ENCODE assay signal across 2 cellular contexts in genomic region chr3:9422712-9423424, GRCh38.
TF ChIP-seq lines count a peak whose summit lies in the region.

No MANE protein-coding gene starts in this region.

TF ChIP-seq in SK-N-SH, 30 proteins besides CTCF, POLR2A, EP300 and RAD21 (continues in another document):
- TF ChIP-seq EZH2phosphoT487 (IDR thresholded peaks at IDR 0.05; ENCODE audit: borderline replicate concordance, low read depth) (no peak), MAX (IDR thresholded peaks at IDR 0.05; ENCODE audit: low read depth) (peak; percentile 73; the same call in 1 of the 2 replicates), GABPA (IDR thresholded peaks at IDR 0.05; ENCODE audit: low read depth) (no peak), NFIC (IDR thresholded peaks at IDR 0.05; ENCODE audit: borderline replicate concordance) (peak; percentile 95), MXI1 (IDR thresholded peaks at IDR 0.05; ENCODE audit: low read depth, low read length) (peak; percentile 71; the same call in 1 of the 2 replicates), POLR2AphosphoS5 (IDR thresholded peaks at IDR 0.05; ENCODE audit: low read depth, low read length) (peak; percentile 54), PBX3 (IDR thresholded peaks at IDR 0.05) (peak; percentile 68), USF1 (IDR thresholded peaks at IDR 0.05; ENCODE audit: borderline replicate concordance, low read depth) (no peak), RXRA (IDR thresholded peaks at IDR 0.05; ENCODE audit: borderline replicate concordance, low read depth) (no peak), RCOR1 (IDR thresholded peaks at IDR 0.05; ENCODE audit: low read length) (peak; percentile 58), SMC3 (IDR thresholded peaks at IDR 0.05; ENCODE audit: low read depth, low read length) (peak; percentile 42), YY1 (IDR thresholded peaks at IDR 0.05; ENCODE audit: low read depth) (no peak; the same call in 1 of the 2 replicates), IRF3 (IDR thresholded peaks at IDR 0.05; ENCODE audit: low read depth, low read length) (no peak), FOXJ3 (CRISPR knock-in tag; IDR thresholded peaks at IDR 0.05) (peak; percentile 85), FOXM1 (IDR thresholded peaks at IDR 0.05; ENCODE audit: low read depth) (no peak), GATA2 (CRISPR knock-in tag; IDR thresholded peaks at IDR 0.05) (peak; percentile 61), USF2 (IDR thresholded peaks at IDR 0.05; ENCODE audit: borderline replicate concordance, low read depth, low read length) (no peak), ELF1 (IDR thresholded peaks at IDR 0.05) (0 out of 2 replicates have a peak, but pooled peaks have one; percentile 15), SIN3A (IDR thresholded peaks at IDR 0.05; ENCODE audit: borderline replicate concordance, low read depth, low read length) (peak; percentile 72; the same call in 1 of the 2 replicates), TCF12 (IDR thresholded peaks at IDR 0.05) (peak; percentile 86), MEF2A (IDR thresholded peaks at IDR 0.05; ENCODE audit: borderline replicate concordance, low read depth) (no peak), JUND (IDR thresholded peaks at IDR 0.05) (peak; percentile 67), RFX5 (IDR thresholded peaks at IDR 0.05; ENCODE audit: low read length) (no peak), TEAD4 (IDR thresholded peaks at IDR 0.05; ENCODE audit: borderline replicate concordance, insufficient read depth) (0 out of 2 replicates have a peak, but pooled peaks have one; percentile 29), ZBTB33 (IDR thresholded peaks at IDR 0.05; ENCODE audit: borderline replicate concordance, low read depth) (0 out of 2 replicates have a peak, but pooled peaks have one; percentile 8), TAF1 (IDR thresholded peaks at IDR 0.05; ENCODE audit: borderline replicate concordance, low read depth, low read length) (peak; percentile 20; the same call in 1 of the 2 replicates), FOSL2 (IDR thresholded peaks at IDR 0.05; ENCODE audit: borderline replicate concordance, low read depth) (peak; percentile 36; the same call in 1 of the 2 replicates), NRF1 (IDR thresholded peaks at IDR 0.05; ENCODE audit: low read depth, low read length) (no peak), CHD2 (IDR thresholded peaks at IDR 0.05; ENCODE audit: low read length, partially characterized antibody) (peak; percentile 59)

TF ChIP-seq in HepG2, 621 proteins besides CTCF, POLR2A, EP300 and RAD21 (continues in another document):
- TF ChIP-seq ZXDC (CRISPR knock-in tag; IDR thresholded peaks at IDR 0.05): no peak
- TF ChIP-seq E2F2 (CRISPR knock-in tag; IDR thresholded peaks at IDR 0.05; ENCODE audit: borderline replicate concordance): no peak
- peak; percentile 75 for TF ChIP-seq GABPB1 (CRISPR knock-in tag; IDR thresholded peaks at IDR 0.05)
- peak; percentile 70; the same call in 1 of the 2 replicates for TF ChIP-seq MYPOP (CRISPR knock-in tag; IDR thresholded peaks at IDR 0.05)
- no peak for TF ChIP-seq LBX2 (CRISPR knock-in tag; IDR thresholded peaks at IDR 0.05; ENCODE audit: borderline replicate concordance)
- TF ChIP-seq MEF2D (CRISPR knock-in tag; IDR thresholded peaks at IDR 0.05): peak; percentile 41; the same call in 1 of the 2 replicates
- TF ChIP-seq SIX1 (CRISPR knock-in tag; IDR thresholded peaks at IDR 0.05; ENCODE audit: borderline replicate concordance): 0 out of 2 replicates have a peak, but pooled peaks have one; percentile 35
- TF ChIP-seq ZNF501 (CRISPR knock-in tag; IDR thresholded peaks at IDR 0.05): no peak
- no peak for TF ChIP-seq ZNF276 (CRISPR knock-in tag; IDR thresholded peaks at IDR 0.05; ENCODE audit: low read depth)
- no peak for TF ChIP-seq HIVEP1 (CRISPR knock-in tag; IDR thresholded peaks at IDR 0.05)
- peak; percentile 92 for TF ChIP-seq ZNF331 (CRISPR knock-in tag; IDR thresholded peaks at IDR 0.05)
- TF ChIP-seq ZNF883 (CRISPR knock-in tag; IDR thresholded peaks at IDR 0.05; ENCODE audit: not compliant biosample characterization): no peak
- no peak for TF ChIP-seq ZNF235 (CRISPR knock-in tag; IDR thresholded peaks at IDR 0.05; ENCODE audit: borderline replicate concordance)
- no peak for TF ChIP-seq RNF219 (CRISPR knock-in tag; IDR thresholded peaks at IDR 0.05)
- TF ChIP-seq FOXO4 (CRISPR knock-in tag; conservative IDR thresholded peaks at IDR 0.05): no peak
- no peak for TF ChIP-seq WIZ (CRISPR knock-in tag; IDR thresholded peaks at IDR 0.05)
- TF ChIP-seq HNRNPL (IDR thresholded peaks at IDR 0.05; ENCODE audit: low read depth, low read length): no peak
- TF ChIP-seq MNT (IDR thresholded peaks at IDR 0.05): no peak
- no peak for TF ChIP-seq ZNF781 (CRISPR knock-in tag; IDR thresholded peaks at IDR 0.05; ENCODE audit: borderline replicate concordance, not compliant biosample characterization)
- peak; percentile 42; the same call in 1 of the 2 replicates for TF ChIP-seq SP140L (CRISPR knock-in tag; IDR thresholded peaks at IDR 0.05; ENCODE audit: borderline replicate concordance)
- no peak for TF ChIP-seq THYN1 (CRISPR knock-in tag; IDR thresholded peaks at IDR 0.05; ENCODE audit: borderline replicate concordance, low read depth)
- no peak for TF ChIP-seq U2AF1 (optimal IDR thresholded peaks at IDR 0.05; ENCODE audit: low read depth, low read length)
- TF ChIP-seq ZBTB20 (CRISPR knock-in tag; IDR thresholded peaks at IDR 0.05; ENCODE audit: borderline replicate concordance, low read depth): peak; percentile 79; the same call in 1 of the 2 replicates
- TF ChIP-seq ARID4A (CRISPR knock-in tag; IDR thresholded peaks at IDR 0.05; ENCODE audit: borderline replicate concordance): peak; percentile 78; the same call in 1 of the 2 replicates
- peak; percentile 60; the same call in 1 of the 2 replicates for TF ChIP-seq ZNF652 (CRISPR knock-in tag; IDR thresholded peaks at IDR 0.05; ENCODE audit: borderline replicate concordance, low read depth)
- peak; percentile 72; the same call in 1 of the 2 replicates for TF ChIP-seq ZNF816 (CRISPR knock-in tag; IDR thresholded peaks at IDR 0.05; ENCODE audit: borderline replicate concordance)
